Comparison of ENCODE assay signal across 14 cellular contexts in genomic region chr2:39683022-39683699, GRCh38. TPM values are rescaled to one million over a fixed set of nuclear protein-coding genes. Genes with fewer than 3 reads are reported as not detected.
A peak's percentile ranks its signal among the peaks of the same experiment; 100 is the strongest.
DNase-seq lines count a peak whose midpoint lies in the region; ATAC-seq and TF ChIP-seq lines count a peak whose summit lies in the region.
"Had no signal": no experiment of that assay in that cellular context is flagged by ENCODE, and none has a peak within 500 bp of the region (broad histone marks: within the 10 kb centered on the region; RNA-seq: fewer than 3 reads in every experiment).

No MANE protein-coding gene starts in this region.

- peaks cover 17% of the 10 kb centered on the region for H3K4me1 Mint-ChIP-seq in glutamatergic neuron (ENCODE audit: low read depth, unreplicated experiment)
- H3K4me1 Mint-ChIP-seq: B cell had no signal

- ATAC-seq in left ventricle myocardium superior: peak; percentile 41
- no peak for ATAC-seq in HG03520 (IDR thresholded peaks at IDR 0.05; ENCODE audit: unreplicated experiment)
- ATAC-seq in GM21528 (IDR thresholded peaks at IDR 0.05; ENCODE audit: low FRiP score, unreplicated experiment): no peak
- ATAC-seq: CD8-positive, alpha-beta T cell; GM12878 had no signal

- peaks cover 2% of the 10 kb centered on the region for H3K36me3 Mint-ChIP-seq in glutamatergic neuron (ENCODE audit: unreplicated experiment)
- H3K36me3 Mint-ChIP-seq: CD8-positive, alpha-beta T cell had no signal

- H3K27ac Mint-ChIP-seq in glutamatergic neuron (ENCODE audit: unreplicated experiment): peak overlapping the region; percentile 3
- H3K27ac Mint-ChIP-seq: B cell; CD8-positive, alpha-beta T cell; H9 had no signal

- intact Hi-C loops in left ventricle myocardium superior (cut with micrococcal nuclease): no loop called here
- intact Hi-C loops in cardiac septum (cut with DNase I): no loop called here

- H3K9me3 Mint-ChIP-seq in glutamatergic neuron (ENCODE audit: unreplicated experiment): peaks cover 4% of the 10 kb centered on the region

- no peak overlapping the region for H3K4me3 Mint-ChIP-seq in glutamatergic neuron (ENCODE audit: unreplicated experiment)
- H3K4me3 Mint-ChIP-seq: B cell; CD8-positive, alpha-beta T cell; H9 had no signal

- in situ Hi-C loops in G401 (cut with HindIII; ENCODE audit: low sequenced_read_pairs): no loop called here

- no peaks in the 10 kb centered on the region for H3K27me3 Mint-ChIP-seq in glutamatergic neuron (ENCODE audit: unreplicated experiment)

- TF ChIP-seq CTCF in glutamatergic neuron (IDR thresholded peaks at IDR 0.05; ENCODE audit: partially characterized antibody, unreplicated experiment): no peak

- DNase-seq in left ventricle myocardium superior (no peak), cardiac septum (ENCODE audit: low spot score) (no peak), G401 (ENCODE audit: low spot score) (peak; percentile 71), glutamatergic neuron (no peak), erythroblast (lab: John Stamatoyannopoulos, UW) (no peak)
- DNase-seq: 8988T; Calu3; CD8-positive, alpha-beta T cell; DMS79 treated with DMSO at 0.1 percent for 48 hours; H9 had no signal

- no peak for TF ChIP-seq POLR2A in erythroblast (IDR thresholded peaks at IDR 0.05; ENCODE audit: low read length)

RNA-seq across cellular contexts. Expression of gene TMEM178A, which starts 17.4 kb away (rescaled TPM):
- 3.2 TPM for total RNA-seq in left ventricle myocardium superior
- 2.6 TPM for total RNA-seq in cardiac septum
- 98.4 and 118 TPM in 2 replicates for total RNA-seq in G401 (2014; rRNA removed; shearing (Covaris generic))
- 12.5 TPM for total RNA-seq in glutamatergic neuron (ENCODE audit: unreplicated experiment)
- total RNA-seq: GM12878 had no signal
